15 cellular contexts compared by ENCODE assay signal in the genomic region with DNA sequence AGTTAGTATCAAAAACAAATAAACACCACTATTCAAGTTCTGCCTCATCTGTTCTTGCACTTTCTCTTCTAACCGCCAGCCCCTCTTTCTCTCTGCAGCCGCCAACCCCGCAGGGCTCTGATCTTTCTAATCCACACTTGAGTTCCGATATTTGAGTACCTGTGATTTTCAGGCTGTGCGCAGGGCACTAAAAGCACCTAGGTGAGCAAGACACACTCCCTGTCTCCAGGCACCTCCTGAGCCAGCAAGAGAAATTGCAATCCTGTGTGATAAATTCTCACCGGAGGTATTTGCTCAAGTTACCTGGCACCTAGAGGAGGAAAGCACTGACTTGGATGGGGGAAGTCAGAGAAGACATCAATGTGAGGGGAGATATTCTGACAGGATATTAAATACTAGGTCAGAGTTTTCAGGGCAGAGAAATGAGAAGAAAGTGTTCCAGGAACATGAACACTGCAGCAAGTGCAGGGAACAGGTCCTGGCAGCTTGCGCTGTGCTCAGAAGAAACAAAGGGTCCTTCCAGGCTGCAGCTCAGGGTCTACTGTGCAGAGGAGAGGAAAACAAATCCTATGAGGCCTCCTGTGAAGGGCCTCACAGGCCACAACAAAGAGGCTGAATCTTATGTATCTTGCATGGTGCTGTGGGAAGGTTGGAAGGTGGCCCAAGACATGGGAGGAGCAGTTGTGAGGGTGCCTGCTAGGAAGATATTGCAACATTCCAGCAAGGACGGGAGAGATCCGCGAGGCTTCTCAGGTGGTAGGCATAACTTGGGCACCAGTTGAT.
"Had no signal": no experiment of that assay in that cellular context is flagged by ENCODE, and none has a peak within 500 bp of the region (broad histone marks: within the 10 kb centered on the region; RNA-seq: fewer than 3 reads in every experiment).

No MANE protein-coding gene starts in this region.

- H3K4me1 ChIP-seq: ascending aorta had no signal

- DNase-seq: activated CD4-positive, alpha-beta memory T cell treated with anti-CD3 and anti-CD28 coated beads, Interleukin-2, amount 10 ng/mL, durations not matched to agents 7 days and 5 days; activated CD4-positive, alpha-beta T cell treated with anti-CD3 and anti-CD28 coated beads for 36 hours; activated CD8-positive, alpha-beta memory T cell treated with anti-CD3 and anti-CD28 coated beads, Interleukin-2, amount 50 U/mL, for 4 hours; activated naive CD4-positive, alpha-beta T cell treated with Interleukin-2 at 50 U/mL for 16 hours; activated naive CD8-positive, alpha-beta T cell treated with anti-CD3 and anti-CD28 coated beads, Interleukin-2, amount 50 U/mL, for 24 hours; esophagus squamous epithelium; foreskin fibroblast; stimulated activated CD4-positive, alpha-beta T cell treated with anti-CD3 and anti-CD28 coated beads, Interleukin-4, amount 100 ng/mL, for 1 hour; stimulated activated CD8-positive, alpha-beta memory T cell treated with anti-CD3 and anti-CD28 coated beads, Interleukin-4, amount 100 ng/mL, for 48 hours; stimulated activated naive CD8-positive, alpha-beta T cell treated with anti-CD3 and anti-CD28 coated beads, Interleukin-15, Interleukin-2, amounts not matched to agents 100 U/mL and 50 U/mL, for 24 hours; SW 1271 had no signal

- H3K27me3 Mint-ChIP-seq: activated CD4-positive, alpha-beta memory T cell treated with anti-CD3 and anti-CD28 coated beads, Interleukin-2, amount 10 ng/mL, durations not matched to agents 7 days and 5 days; activated naive CD8-positive, alpha-beta T cell treated with anti-CD3 and anti-CD28 coated beads, Interleukin-2, amount 50 U/mL, for 24 hours had no signal

- H3K27ac Mint-ChIP-seq: activated CD4-positive, alpha-beta memory T cell treated with anti-CD3 and anti-CD28 coated beads, Interleukin-2, amount 10 ng/mL, durations not matched to agents 7 days and 5 days; activated CD4-positive, alpha-beta T cell treated with anti-CD3 and anti-CD28 coated beads for 36 hours; activated naive CD8-positive, alpha-beta T cell treated with anti-CD3 and anti-CD28 coated beads, Interleukin-2, amount 50 U/mL, for 24 hours; memory B cell; nephron had no signal

- H3K4me3 ChIP-seq: ascending aorta, esophagus squamous epithelium, suprapubic skin had no signal

- H3K4me3 Mint-ChIP-seq: activated CD4-positive, alpha-beta memory T cell treated with anti-CD3 and anti-CD28 coated beads, Interleukin-2, amount 10 ng/mL, durations not matched to agents 7 days and 5 days; activated CD4-positive, alpha-beta T cell treated with anti-CD3 and anti-CD28 coated beads for 36 hours; activated naive CD8-positive, alpha-beta T cell treated with anti-CD3 and anti-CD28 coated beads, Interleukin-2, amount 50 U/mL, for 24 hours; memory B cell; nephron had no signal

- H3K36me3 Mint-ChIP-seq: memory B cell had no signal

- H3K9me3 Mint-ChIP-seq: activated CD4-positive, alpha-beta memory T cell treated with anti-CD3 and anti-CD28 coated beads, Interleukin-2, amount 10 ng/mL, durations not matched to agents 7 days and 5 days; memory B cell had no signal

- H3K27me3 ChIP-seq: ascending aorta, esophagus squamous epithelium, suprapubic skin had no signal

- H3K9me3 ChIP-seq: ascending aorta, suprapubic skin had no signal

- H3K4me1 Mint-ChIP-seq: activated CD4-positive, alpha-beta memory T cell treated with anti-CD3 and anti-CD28 coated beads, Interleukin-2, amount 10 ng/mL, durations not matched to agents 7 days and 5 days; activated CD4-positive, alpha-beta T cell treated with anti-CD3 and anti-CD28 coated beads for 36 hours; activated naive CD8-positive, alpha-beta T cell treated with anti-CD3 and anti-CD28 coated beads, Interleukin-2, amount 50 U/mL, for 24 hours; memory B cell had no signal

- H3K27ac ChIP-seq: ascending aorta had no signal

- H3K36me3 ChIP-seq: ascending aorta, esophagus squamous epithelium, suprapubic skin had no signal
